ENCODE assay signal across 19 cellular contexts in genomic region chr4:130636486-130636885, GRCh38.
"Had no signal": no experiment of that assay in that cellular context is flagged by ENCODE, and none has a peak within 500 bp of the region (broad histone marks: within the 10 kb centered on the region; RNA-seq: fewer than 3 reads in every experiment).

No MANE protein-coding gene starts in this region.

- H3K27me3 ChIP-seq: sigmoid colon, transverse colon, uterus had no signal

- H3K27ac ChIP-seq: sigmoid colon, transverse colon, uterus had no signal

- H3K4me1 ChIP-seq: sigmoid colon, transverse colon, uterus had no signal

- H3K27ac Mint-ChIP-seq: activated naive CD8-positive, alpha-beta T cell; natural killer cell treated with Interleukin-12 subunit alpha and Interleukin-12 subunit beta and Interleukin-15 and Interleukin-18, amount 100 ng/mL, for 72 hours; stimulated activated naive B cell treated with anti-CD40 and anti-IgM and Interleukin-4, amounts not matched to agents 10 μg/mL and 1 μg/mL and 100 μg/mL, for 72 hours had no signal

- H3K4me3 ChIP-seq: sigmoid colon, smooth muscle cell, transverse colon, uterus had no signal

- H3K36me3 Mint-ChIP-seq: activated naive CD8-positive, alpha-beta T cell; natural killer cell treated with Interleukin-12 subunit alpha and Interleukin-12 subunit beta and Interleukin-15 and Interleukin-18, amount 100 ng/mL, for 72 hours; stimulated activated naive B cell treated with anti-CD40 and anti-IgM and Interleukin-4, amounts not matched to agents 10 μg/mL and 1 μg/mL and 100 μg/mL, for 72 hours had no signal

- DNase-seq: activated CD4-positive, alpha-beta T cell treated with anti-CD3 and anti-CD28 coated beads for 1 hour; activated CD4-positive, alpha-beta T cell treated with anti-CD3 and anti-CD28 coated beads, Interleukin-2, amount 50 U/mL, for 1 hour; activated naive CD4-positive, alpha-beta T cell; activated T-cell treated with anti-CD3 and anti-CD28 coated beads, Interleukin-2, amount 50 U/mL, for 1 hour; effector memory CD4-positive, alpha-beta T cell; foreskin melanocyte; hippocampal formation; left ventricle myocardium superior; retina; sigmoid colon; stimulated activated CD4-positive, alpha-beta T cell treated with anti-CD3 and anti-CD28 coated beads, Interleukin-15, amount 100 ng/mL, for 24 hours; stimulated activated CD8-positive, alpha-beta memory T cell treated with anti-CD3 and anti-CD28 coated beads, Interleukin-4, amount 100 ng/mL, for 48 hours; stimulated activated naive B cell treated with anti-CD40 and anti-IgM and Interleukin-4, amounts not matched to agents 10 μg/mL and 1 μg/mL and 100 μg/mL, for 72 hours; transverse colon; uterus had no signal

- H3K4me2 ChIP-seq: smooth muscle cell had no signal

- H3K9me3 ChIP-seq: sigmoid colon, transverse colon, uterus had no signal

- H3K36me3 ChIP-seq: sigmoid colon, transverse colon, uterus had no signal

- H3K27me3 Mint-ChIP-seq: activated naive CD8-positive, alpha-beta T cell; central memory CD8-positive, alpha-beta T cell; natural killer cell treated with Interleukin-12 subunit alpha and Interleukin-12 subunit beta and Interleukin-15 and Interleukin-18, amount 100 ng/mL, for 72 hours; stimulated activated naive B cell treated with anti-CD40 and anti-IgM and Interleukin-4, amounts not matched to agents 10 μg/mL and 1 μg/mL and 100 μg/mL, for 72 hours had no signal

- H3K4me3 Mint-ChIP-seq: activated naive CD8-positive, alpha-beta T cell; central memory CD8-positive, alpha-beta T cell; natural killer cell treated with Interleukin-12 subunit alpha and Interleukin-12 subunit beta and Interleukin-15 and Interleukin-18, amount 100 ng/mL, for 72 hours; stimulated activated naive B cell treated with anti-CD40 and anti-IgM and Interleukin-4, amounts not matched to agents 10 μg/mL and 1 μg/mL and 100 μg/mL, for 72 hours had no signal

- H3K4me1 Mint-ChIP-seq: central memory CD8-positive, alpha-beta T cell; stimulated activated naive B cell treated with anti-CD40 and anti-IgM and Interleukin-4, amounts not matched to agents 10 μg/mL and 1 μg/mL and 100 μg/mL, for 72 hours had no signal
